ENCODE assay signal across 25 cellular contexts in genomic region chr4:185577592-185577940, GRCh38. TPM values are rescaled to one million over a fixed set of nuclear protein-coding genes. Genes with fewer than 3 reads are reported as not detected.
A peak's percentile ranks its signal among the peaks of the same experiment; 100 is the strongest.
DNase-seq lines count a peak whose midpoint lies in the region; ATAC-seq and TF ChIP-seq lines count a peak whose summit lies in the region.
"Had no signal": no experiment of that assay in that cellular context is flagged by ENCODE, and none has a peak within 500 bp of the region (broad histone marks: within the 10 kb centered on the region; RNA-seq: fewer than 3 reads in every experiment).

No MANE protein-coding gene starts in this region.

- peaks cover 27% of the 10 kb centered on the region for H3K4me1 ChIP-seq in cardiac muscle cell (ENCODE audit: low read depth)
- no peaks in the 10 kb centered on the region for H3K4me1 ChIP-seq in mesendoderm (ENCODE audit: control insufficient read depth, low read depth, low read length)
- H3K4me1 ChIP-seq in gastrocnemius medialis: peaks cover 42 to 59% of the 10 kb centered on the region in 2 donors
- H3K4me1 ChIP-seq in urinary bladder (ENCODE audit: insufficient read depth): no peaks in the 10 kb centered on the region
- peaks cover 2% of the 10 kb centered on the region for H3K4me1 ChIP-seq in ovary (ENCODE audit: insufficient read depth)

- no peak overlapping the region for H3K18ac ChIP-seq in mesendoderm (ENCODE audit: low read length)

- H3K4me3 ChIP-seq in cardiac muscle cell: no peak overlapping the region
- no peak overlapping the region for H3K4me3 ChIP-seq in mesendoderm (ENCODE audit: low read length)
- H3K4me3 ChIP-seq in gastrocnemius medialis: peak overlapping the region; percentile 29 to 50 (median 32)
- H3K4me3 ChIP-seq in urinary bladder (ENCODE audit: low read depth, low read length): no peak overlapping the region
- no peak overlapping the region for H3K4me3 ChIP-seq in ovary
- H3K4me3 ChIP-seq: SK-N-MC had no signal

- intact Hi-C loops in left cardiac atrium (cut with DNase I) (no loop called here), gastrocnemius medialis (cut with DNase I; ENCODE audit: low total_unique reads) (loop anchor here (2.0 to 10.0 kb wide), 3 partner anchors 45 to 763 kb away; no protein-coding TSS in a partner anchor), ovary (cut with DNase I) (no loop called here)

- H3K79me2 ChIP-seq in mesendoderm (ENCODE audit: control insufficient read depth, insufficient read depth, low read length): no peaks in the 10 kb centered on the region

- H4K5ac ChIP-seq in mesendoderm (ENCODE audit: low read length): no peak overlapping the region

- no CpG with 5 or more reads among the region's 3 CpGs for WGBS in mesendoderm (ENCODE audit: extremely low coverage, insufficient coverage, low lambda C conversion rate)
- 68% methylated on average over 3 of the region's 3 CpGs for WGBS in urinary bladder
- 89 to 90% (median 89%) methylated on average over 3 of the region's 3 CpGs for WGBS in ovary, 3 donors

- no peak for ATAC-seq in left cardiac atrium
- peak in 1 of 2 donors; percentile 1 for ATAC-seq in gastrocnemius medialis
- no peak for ATAC-seq in GM21576 (IDR thresholded peaks at IDR 0.05; ENCODE audit: unreplicated experiment)
- ATAC-seq: CD8-positive, alpha-beta T cell; HCT116; stimulated activated naive CD8-positive, alpha-beta T cell treated with anti-CD3 and anti-CD28 coated beads, Interleukin-15, amount 100 ng/mL, for 72 hours; T-helper 17 cell had no signal

- no peak overlapping the region for H4K8ac ChIP-seq in mesendoderm (ENCODE audit: low read depth, low read length)

- no peak overlapping the region for H3K56ac ChIP-seq in mesendoderm (ENCODE audit: low read length)

- H2BK15ac ChIP-seq in mesendoderm (replicated peaks; ENCODE audit: low read depth): no peak overlapping the region

- H3K27me3 ChIP-seq in cardiac muscle cell: no peaks in the 10 kb centered on the region
- no peaks in the 10 kb centered on the region for H3K27me3 ChIP-seq in mesendoderm (ENCODE audit: insufficient read depth, low read length, poor library complexity)
- H3K27me3 ChIP-seq in gastrocnemius medialis: no peaks in the 10 kb centered on the region
- H3K27me3 ChIP-seq in ovary: no peaks in the 10 kb centered on the region

- no peak overlapping the region for H3K9ac ChIP-seq in mesendoderm (ENCODE audit: low read length)

- TF ChIP-seq CTCF in cardiac muscle cell (IDR thresholded peaks at IDR 0.05; ENCODE audit: low read depth, low read length) (no peak), gastrocnemius medialis (IDR thresholded peaks at IDR 0.05 in 4 of 5, conservative IDR thresholded peaks at IDR 0.05 in 1 of 5) (no peak), ovary (IDR thresholded peaks at IDR 0.05) (no peak)

- H3K9me3 ChIP-seq in cardiac muscle cell (ENCODE audit: low read depth): no peaks in the 10 kb centered on the region
- H3K9me3 ChIP-seq in gastrocnemius medialis: no peaks in the 10 kb centered on the region
- no peaks in the 10 kb centered on the region for H3K9me3 ChIP-seq in ovary

- H3K23ac ChIP-seq in mesendoderm (ENCODE audit: low read length): no peak overlapping the region

- no peak overlapping the region for H2BK5ac ChIP-seq in mesendoderm (ENCODE audit: low read length)

- in situ Hi-C loops in gastrocnemius medialis (cut with MboI; ENCODE audit: low sequenced_read_pairs in 4 of 4): loop anchor here in 1 of 4 donors (25.0 kb wide), 1 partner anchor 765 kb away; no protein-coding TSS in a partner anchor

- TF ChIP-seq POLR2A in gastrocnemius medialis (IDR thresholded peaks at IDR 0.05) (no peak), ovary (IDR thresholded peaks at IDR 0.05) (no peak)

- no peak overlapping the region for H2AK5ac ChIP-seq in mesendoderm (ENCODE audit: low read length)

- H3K27ac ChIP-seq in cardiac muscle cell: peak overlapping the region; percentile 80
- no peak overlapping the region for H3K27ac ChIP-seq in mesendoderm (ENCODE audit: low read depth, low read length)
- H3K27ac ChIP-seq in gastrocnemius medialis: peak overlapping the region; percentile 91 to 93 (median 92)
- H3K27ac ChIP-seq in urinary bladder (ENCODE audit: low read depth): peak overlapping the region; percentile 73
- H3K27ac ChIP-seq in ovary: peak overlapping the region in 1 of 2 donors; percentile 54
- H3K27ac ChIP-seq: 22Rv1, SK-N-MC had no signal

- H3K4me2 ChIP-seq in mesendoderm (ENCODE audit: low read length): no peak overlapping the region

- H3K79me1 ChIP-seq in mesendoderm (ENCODE audit: low read length): no peaks in the 10 kb centered on the region

- DNase-seq in cardiac muscle cell (ENCODE audit: low read depth in 1 of 2, low spot score in 1 of 2) (no peak), left cardiac atrium (no peak), mesendoderm (peak; percentile 43), gastrocnemius medialis (no peak), ovary (no peak), DMS53 (lab: John Stamatoyannopoulos, UW) (no peak)
- DNase-seq: activated CD4-positive, alpha-beta T cell treated with anti-CD3 and anti-CD28 coated beads, Interleukin-2, amount 10 ng/mL, durations not matched to agents 24 days and 14 days; AML-193; CD8-positive, alpha-beta T cell; DMS79; erythroblast; foreskin melanocyte; KBM-7; kidney; NCI-H1436; NCI-H2171; NCI-H524 treated with DMSO at 0.1 percent for 48 hours; stimulated activated naive CD8-positive, alpha-beta T cell treated with anti-CD3 and anti-CD28 coated beads, Interleukin-15, amount 100 ng/mL, for 72 hours; T-helper 17 cell had no signal

- H3K36me3 ChIP-seq in cardiac muscle cell (no peaks in the 10 kb centered on the region), mesendoderm (ENCODE audit: control insufficient read depth, insufficient read depth, low read length) (no peaks in the 10 kb centered on the region), gastrocnemius medialis (no peaks in the 10 kb centered on the region), urinary bladder (ENCODE audit: insufficient read depth) (no peaks in the 10 kb centered on the region), ovary (no peaks in the 10 kb centered on the region)

- H2BK120ac ChIP-seq in mesendoderm (ENCODE audit: low read depth, low read length): no peak overlapping the region

- H3K4ac ChIP-seq in mesendoderm (ENCODE audit: low read depth, low read length): no peak overlapping the region

- TF ChIP-seq EP300 in ovary (IDR thresholded peaks at IDR 0.05): no peak

RNA-seq across cellular contexts. Expression of gene PDLIM3, which starts 42.3 kb away (rescaled TPM):
- 35.2 and 43.2 TPM in 2 replicates for total RNA-seq in cardiac muscle cell
- polyA plus RNA-seq in cardiac muscle cell: 23.6 and 29.1 TPM in 2 replicates
- 100 to 1,000 TPM; 319 to 692 TPM for total RNA-seq in left cardiac atrium
- polyA plus RNA-seq in mesendoderm (2013, experiment 1 of 2): 3.4 TPM
- 3.4 TPM for polyA plus RNA-seq in mesendoderm (2013, experiment 2 of 2)
- total RNA-seq in gastrocnemius medialis: 1,000 to 10,000 TPM; 1,062 to 7,224 (median 2,598) TPM
- total RNA-seq in urinary bladder: 456 TPM
- polyA plus RNA-seq in urinary bladder: 358 TPM
- total RNA-seq in ovary: 100 to 1,000 TPM in 3 of 7 donors, 10 to 100 TPM in 4; 40.9 to 220 (median 78.7) TPM
- 100 to 1,000 TPM in 1 of 2 donors, 10 to 100 TPM in 1; 49.5 to 146 TPM for polyA plus RNA-seq in ovary
- total RNA-seq: activated CD4-positive, alpha-beta T cell treated with anti-CD3 and anti-CD28 coated beads, Interleukin-2, amount 10 ng/mL, durations not matched to agents 24 days and 14 days; activated T-helper 1 cell treated with anti-CD3 and anti-CD28 coated beads, Interleukin-12 subunit alpha, Interleukin-12 subunit beta, Interleukin-2, Interleukin-4 antibody, amounts not matched to agents 30 ng/mL and 10 ng/mL and 1 ng/mL, durations not matched to agents 14 hours and 24 hours and 36 hours; CD8-positive, alpha-beta T cell; T-helper 17 cell had no signal

Comparison
In these comparisons a context has a peak if more than half of its experiments do, and no peak if none do; other contexts are left out.
1. H3K4me3 ChIP-seq: peak in gastrocnemius medialis (4 of 4); none in cardiac muscle cell (single experiment), mesendoderm (single experiment), urinary bladder (single experiment) and ovary (single experiment).